In the genomic region with DNA sequence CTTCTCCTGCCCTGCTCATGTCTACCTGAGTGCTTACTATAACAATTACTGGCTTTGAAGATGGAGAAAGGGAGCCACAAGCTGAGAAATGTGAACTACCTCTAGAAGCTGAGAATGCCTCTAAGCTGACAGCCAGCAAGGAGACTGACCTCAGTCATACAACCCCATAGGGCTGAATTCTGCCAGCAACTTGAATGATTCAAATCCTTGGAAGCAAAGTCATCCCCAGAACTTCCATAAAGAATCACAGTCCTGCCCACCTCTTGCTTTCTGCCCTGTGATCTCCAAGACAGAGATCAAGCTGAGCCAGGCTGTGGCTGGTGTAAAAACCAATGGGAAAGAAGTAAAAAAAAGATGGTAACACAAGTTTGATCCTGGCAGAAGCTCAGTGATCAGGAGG, we compare ENCODE assay signal across 25 cellular contexts.
"Had no signal": no experiment of that assay in that cellular context is flagged by ENCODE, and none has a peak within 500 bp of the region (broad histone marks: within the 10 kb centered on the region; RNA-seq: fewer than 3 reads in every experiment).

No MANE protein-coding gene starts in this region.

- DNase-seq: effector CD4-positive, alpha-beta T cell; endodermal cell; erythroblast; heart left ventricle; hippocampal formation; left colon; left ventricle myocardium superior; mesenchymal stem cell; midbrain; occipital lobe; pancreas; spleen; stimulated activated CD4-positive, alpha-beta T cell treated with anti-CD3 and anti-CD28 coated beads, Interleukin-15, amount 100 ng/mL, for 24 hours; stimulated activated CD4-positive, alpha-beta T cell treated with anti-CD3 and anti-CD28 coated beads, Interleukin-1b, Interleukin-23, amount 100 ng/mL, for 48 hours; stimulated activated CD4-positive, alpha-beta T cell treated with anti-CD3 and anti-CD28 coated beads, Interleukin-4, amount 100 ng/mL, for 24 hours; stimulated activated naive B cell treated with anti-CD40 and anti-IgM and Interleukin-4, amounts not matched to agents 10 μg/mL and 1 μg/mL and 100 μg/mL, for 72 hours; stimulated activated naive CD8-positive, alpha-beta T cell treated with anti-CD3 and anti-CD28 coated beads, Interleukin-15, amount 100 ng/mL, for 72 hours; testis; upper lobe of right lung had no signal

- H3K36me3 ChIP-seq: heart left ventricle, pancreas, prostate gland, spleen, tibial nerve, upper lobe of right lung, vagina had no signal

- H3K4me1 Mint-ChIP-seq: stimulated activated naive B cell treated with anti-CD40 and anti-IgM and Interleukin-4, amounts not matched to agents 10 μg/mL and 1 μg/mL and 100 μg/mL, for 72 hours; stimulated activated naive CD8-positive, alpha-beta T cell treated with anti-CD3 and anti-CD28 coated beads, Interleukin-15, amount 100 ng/mL, for 72 hours had no signal

- H3K9me3 ChIP-seq: pancreas, prostate gland, testis, upper lobe of right lung, vagina had no signal

- H3K4me3 Mint-ChIP-seq: endodermal cell; nephron; stimulated activated naive B cell treated with anti-CD40 and anti-IgM and Interleukin-4, amounts not matched to agents 10 μg/mL and 1 μg/mL and 100 μg/mL, for 72 hours; stimulated activated naive CD8-positive, alpha-beta T cell treated with anti-CD3 and anti-CD28 coated beads, Interleukin-15, amount 100 ng/mL, for 72 hours had no signal

- H3K27me3 ChIP-seq: heart left ventricle, pancreas, spleen, testis, tibial nerve, upper lobe of right lung, vagina had no signal

- H3K36me3 Mint-ChIP-seq: stimulated activated naive B cell treated with anti-CD40 and anti-IgM and Interleukin-4, amounts not matched to agents 10 μg/mL and 1 μg/mL and 100 μg/mL, for 72 hours had no signal

- H3K27ac Mint-ChIP-seq: endodermal cell; nephron; stimulated activated naive B cell treated with anti-CD40 and anti-IgM and Interleukin-4, amounts not matched to agents 10 μg/mL and 1 μg/mL and 100 μg/mL, for 72 hours; stimulated activated naive CD8-positive, alpha-beta T cell treated with anti-CD3 and anti-CD28 coated beads, Interleukin-15, amount 100 ng/mL, for 72 hours had no signal

- ATAC-seq: heart left ventricle; left colon; left ventricle myocardium superior; pancreas; sciatic nerve; stimulated activated naive B cell treated with anti-CD40 and anti-IgM and Interleukin-4, amounts not matched to agents 10 μg/mL and 1 μg/mL and 100 μg/mL, for 72 hours; stimulated activated naive CD8-positive, alpha-beta T cell treated with anti-CD3 and anti-CD28 coated beads, Interleukin-15, amount 100 ng/mL, for 72 hours; upper lobe of right lung had no signal

- H3K4me1 ChIP-seq: pancreas, prostate gland, spleen, testis, tibial nerve, upper lobe of right lung, vagina had no signal

- H3K27me3 Mint-ChIP-seq: stimulated activated naive B cell treated with anti-CD40 and anti-IgM and Interleukin-4, amounts not matched to agents 10 μg/mL and 1 μg/mL and 100 μg/mL, for 72 hours; stimulated activated naive CD8-positive, alpha-beta T cell treated with anti-CD3 and anti-CD28 coated beads, Interleukin-15, amount 100 ng/mL, for 72 hours had no signal

- H3K27ac ChIP-seq: heart left ventricle, pancreas, prostate gland, spleen, testis, tibial nerve, upper lobe of right lung, vagina had no signal

- H3K4me3 ChIP-seq: heart left ventricle, lung, pancreas, prostate gland, spleen, testis, tibial nerve, upper lobe of right lung, vagina had no signal
